In genomic region chr15:78906310-78906608, GRCh38 we compare ENCODE assay signal across 9 cellular contexts. TPM values are rescaled to one million over a fixed set of nuclear protein-coding genes. Genes with fewer than 3 reads are reported as not detected.
A peak's percentile ranks its signal among the peaks of the same experiment; 100 is the strongest.
DNase-seq lines count a peak whose midpoint lies in the region; ATAC-seq and TF ChIP-seq lines count a peak whose summit lies in the region.
"Had no signal": no experiment of that assay in that cellular context is flagged by ENCODE, and none has a peak within 500 bp of the region (broad histone marks: within the 10 kb centered on the region; RNA-seq: fewer than 3 reads in every experiment).

No MANE protein-coding gene starts in this region.

- no peaks in the 10 kb centered on the region for H3K4me1 ChIP-seq in foreskin keratinocyte

- H3K9me3 ChIP-seq in WERI-Rb-1 (ENCODE audit: severe bottlenecking), result no peaks in the 10 kb centered on the region

- H3K27ac ChIP-seq in foreskin keratinocyte (no peak overlapping the region), WERI-Rb-1 (no peak overlapping the region)

- no peaks in the 10 kb centered on the region for H3K27me3 Mint-ChIP-seq in stimulated activated memory B cell treated with anti-CD40 and anti-IgM and Interleukin-4, amounts not matched to agents 10 μg/mL and 1 μg/mL and 100 μg/mL, for 72 hours
- H3K27me3 Mint-ChIP-seq: central memory CD8-positive, alpha-beta T cell had no signal

- H3K9me3 Mint-ChIP-seq in stimulated activated memory B cell treated with anti-CD40 and anti-IgM and Interleukin-4, amounts not matched to agents 10 μg/mL and 1 μg/mL and 100 μg/mL, for 72 hours, result no peaks in the 10 kb centered on the region
- H3K9me3 Mint-ChIP-seq: central memory CD8-positive, alpha-beta T cell had no signal

- H3K4me3 Mint-ChIP-seq in stimulated activated memory B cell treated with anti-CD40 and anti-IgM and Interleukin-4, amounts not matched to agents 10 μg/mL and 1 μg/mL and 100 μg/mL, for 72 hours, result no peak overlapping the region
- H3K4me3 Mint-ChIP-seq: central memory CD8-positive, alpha-beta T cell had no signal

- H3K4me1 Mint-ChIP-seq in stimulated activated memory B cell treated with anti-CD40 and anti-IgM and Interleukin-4, amounts not matched to agents 10 μg/mL and 1 μg/mL and 100 μg/mL, for 72 hours, result peaks cover 40% of the 10 kb centered on the region

- peaks cover 57% of the 10 kb centered on the region for H3K36me3 Mint-ChIP-seq in stimulated activated memory B cell treated with anti-CD40 and anti-IgM and Interleukin-4, amounts not matched to agents 10 μg/mL and 1 μg/mL and 100 μg/mL, for 72 hours

- TF ChIP-seq CTCF in foreskin keratinocyte (conservative IDR thresholded peaks at IDR 0.05) (no peak), WERI-Rb-1 (IDR thresholded peaks at IDR 0.05; ENCODE audit: low read depth, low read length) (no peak)

- H3K27me3 ChIP-seq in foreskin keratinocyte (no peaks in the 10 kb centered on the region), WERI-Rb-1 (ENCODE audit: insufficient read depth, low read depth, severe bottlenecking) (no peaks in the 10 kb centered on the region)

- ATAC-seq in foreskin keratinocyte, result peak; percentile 29
- no peak for ATAC-seq in stimulated activated memory B cell treated with anti-CD40 and anti-IgM and Interleukin-4, amounts not matched to agents 10 μg/mL and 1 μg/mL and 100 μg/mL, for 72 hours

- peak overlapping the region; percentile 82 for H3K27ac Mint-ChIP-seq in stimulated activated memory B cell treated with anti-CD40 and anti-IgM and Interleukin-4, amounts not matched to agents 10 μg/mL and 1 μg/mL and 100 μg/mL, for 72 hours

- peaks cover 78% of the 10 kb centered on the region for H3K36me3 ChIP-seq in WERI-Rb-1

- DNase-seq in HCEC 1CT, result peak; percentile 87
- DNase-seq in SW 1271 (lab: John Stamatoyannopoulos, UW), result peak; percentile 34 to 50
- DNase-seq in foreskin keratinocyte, result no peak
- no peak for DNase-seq in NCI-H82 (lab: John Stamatoyannopoulos, UW)
- DNase-seq in NCI-H446 treated with DMSO at 0.1 percent for 48 hours (lab: John Stamatoyannopoulos, UW), result no peak
- no peak for DNase-seq in WERI-Rb-1
- DNase-seq: stimulated activated CD4-positive, alpha-beta T cell treated with anti-CD3 and anti-CD28 coated beads, Interleukin-2, amount 100 ng/mL, for 48 hours had no signal

- no peak overlapping the region for H3K4me3 ChIP-seq in WERI-Rb-1 (ENCODE audit: low read depth, low read length)

RNA-seq across cellular contexts. Expression of gene MORF4L1, which starts 33.6 kb away (rescaled TPM):
- total RNA-seq in foreskin keratinocyte, result 186 and 197 TPM in 2 replicates
- 206 and 222 TPM in 2 replicates for polyA plus RNA-seq in foreskin keratinocyte

RNA-seq across cellular contexts. Expression of gene CTSH, which starts 38.6 kb away (rescaled TPM):
- 5.9 and 9.1 TPM in 2 replicates for total RNA-seq in foreskin keratinocyte
- polyA plus RNA-seq in foreskin keratinocyte, result 9.2 and 10.7 TPM in 2 replicates

Comparison
In these comparisons a context has a peak if more than half of its experiments do, and no peak if none do; other contexts are left out.
1. DNase-seq: peak in HCEC 1CT (single experiment) and SW 1271 (2 of 2); none in foreskin keratinocyte (0 of 2), NCI-H82 (single experiment), NCI-H446 treated with DMSO at 0.1 percent for 48 hours (single experiment) and WERI-Rb-1 (single experiment).